Comparison of ENCODE assay signal across 10 cellular contexts in genomic region chr6:43268782-43269272, GRCh38. TPM values are rescaled to one million over a fixed set of nuclear protein-coding genes. Genes with fewer than 3 reads are reported as not detected.
DNase-seq lines count a peak whose midpoint lies in the region; ATAC-seq and TF ChIP-seq lines count a peak whose summit lies in the region.
"Had no signal": no experiment of that assay in that cellular context is flagged by ENCODE, and none has a peak within 500 bp of the region (broad histone marks: within the 10 kb centered on the region; RNA-seq: fewer than 3 reads in every experiment).

No MANE protein-coding gene starts in this region.

- H3K27ac Mint-ChIP-seq in CD8-positive, alpha-beta memory T cell, result no peak overlapping the region

- H3K4me1 ChIP-seq in CD8-positive, alpha-beta memory T cell (ENCODE audit: insufficient read depth, low read length), result peaks cover 5% of the 10 kb centered on the region
- H3K4me1 ChIP-seq in Peyer's patch (peaks cover 12 to 46% (median 16%) of the 10 kb centered on the region in 4 donors), prostate gland (replicated peaks) (peaks cover 5% of the 10 kb centered on the region)

- 73% methylated on average over 10 of the region's 10 CpGs for WGBS in prostate gland

- TF ChIP-seq CTCF in Peyer's patch (IDR thresholded peaks at IDR 0.05) (no peak), epithelial cell of proximal tubule (conservative IDR thresholded peaks at IDR 0.05; ENCODE audit: low read depth, low read length) (no peak), prostate gland (IDR thresholded peaks at IDR 0.05) (no peak)

- no peaks in the 10 kb centered on the region for H3K36me3 ChIP-seq in CD8-positive, alpha-beta memory T cell (ENCODE audit: insufficient read depth, low read length)
- H3K36me3 ChIP-seq in Peyer's patch (no peaks in the 10 kb centered on the region), prostate gland (no peaks in the 10 kb centered on the region)

- ATAC-seq in GM21381 (IDR thresholded peaks at IDR 0.05; ENCODE audit: unreplicated experiment), result no peak
- ATAC-seq in HG03039 (IDR thresholded peaks at IDR 0.05; ENCODE audit: unreplicated experiment), result no peak
- ATAC-seq in HG03460 (IDR thresholded peaks at IDR 0.05; ENCODE audit: unreplicated experiment), result no peak
- no peak for ATAC-seq in HG02970 (IDR thresholded peaks at IDR 0.05; ENCODE audit: low FRiP score, unreplicated experiment)

- CTCF ChIA-PET in CD8-positive, alpha-beta memory T cell (lab: Charles Lee), result interaction anchor here (1.3 to 1.8 kb wide), 2 partner anchors 13 to 129 kb away, joined by 5 to 7 read pairs; no protein-coding TSS in a partner anchor

- H3K4me3 Mint-ChIP-seq in CD8-positive, alpha-beta memory T cell, result peak overlapping the region; percentile 65 to 78 (median 73)

- no peak for DNase-seq in CD8-positive, alpha-beta memory T cell
- DNase-seq in Peyer's patch (no peak), epithelial cell of proximal tubule (ENCODE audit: low read depth) (no peak), prostate gland (ENCODE audit: low spot score) (no peak)

- intact Hi-C loops in prostate gland (cut with DNase I), result loop anchor here (10.0 kb wide), 1 partner anchor 226 kb away; no protein-coding TSS in a partner anchor

- H3K27me3 ChIP-seq in CD8-positive, alpha-beta memory T cell (ENCODE audit: insufficient read depth, low read length, poor library complexity, severe bottlenecking), result no peaks in the 10 kb centered on the region
- no peaks in the 10 kb centered on the region for H3K27me3 ChIP-seq in Peyer's patch
- H3K27me3 ChIP-seq in prostate gland (replicated peaks; ENCODE audit: insufficient read depth), result no peaks in the 10 kb centered on the region

- H3K9me3 ChIP-seq in CD8-positive, alpha-beta memory T cell (ENCODE audit: low read length), result no peaks in the 10 kb centered on the region
- H3K9me3 ChIP-seq in Peyer's patch (no peaks in the 10 kb centered on the region), prostate gland (no peaks in the 10 kb centered on the region)

- no peak overlapping the region for H3K27ac ChIP-seq in CD8-positive, alpha-beta memory T cell (ENCODE audit: low read depth, low read length)
- H3K27ac ChIP-seq in Peyer's patch, result peak overlapping the region in 3 of 4 donors; percentile 73 to 97 (median 83)
- peak overlapping the region; percentile 13 to 64 for H3K27ac ChIP-seq in prostate gland

- H3K9me3 Mint-ChIP-seq in CD8-positive, alpha-beta memory T cell, result no peaks in the 10 kb centered on the region

- peaks cover 14% of the 10 kb centered on the region in 2 donors for H3K27me3 Mint-ChIP-seq in CD8-positive, alpha-beta memory T cell

- POLR2A ChIA-PET in CD8-positive, alpha-beta memory T cell (lab: Charles Lee), result interaction anchor here (0.6 kb wide), 1 partner anchor 23 kb away, joined by 3 read pairs; no protein-coding TSS in a partner anchor

- peaks cover 4 to 11% (median 7%) of the 10 kb centered on the region in 3 donors for H3K4me1 Mint-ChIP-seq in CD8-positive, alpha-beta memory T cell

- TF ChIP-seq POLR2A in Peyer's patch (IDR thresholded peaks at IDR 0.05) (no peak), prostate gland (IDR thresholded peaks at IDR 0.05) (no peak)

- no peaks in the 10 kb centered on the region for H3K36me3 Mint-ChIP-seq in CD8-positive, alpha-beta memory T cell

- peak overlapping the region; percentile 5 for H3K4me3 ChIP-seq in CD8-positive, alpha-beta memory T cell (ENCODE audit: low read length)
- H3K4me3 ChIP-seq in Peyer's patch (peak overlapping the region in 1 of 4 donors; percentile 53), epithelial cell of proximal tubule (ENCODE audit: low read depth, low read length) (peak overlapping the region; percentile 42), prostate gland (no peak overlapping the region)
- H3K4me3 ChIP-seq: lung had no signal

RNA-seq across cellular contexts. Expression of gene TTBK1, which starts 25.5 kb away (rescaled TPM):
- 1 to 10 TPM; 1.1 to 1.2 TPM for total RNA-seq in CD8-positive, alpha-beta memory T cell
- not detected for polyA plus RNA-seq in CD8-positive, alpha-beta memory T cell
- 1 to 10 TPM in 3 of 4 donors, not detected in 1; 1.4 to 2.4 (median 1.4) TPM for total RNA-seq in Peyer's patch
- under 0.01 and 0.07 TPM in 2 replicates for total RNA-seq in epithelial cell of proximal tubule
- under 1 TPM; 0.18 to 0.62 TPM for total RNA-seq in prostate gland
- total RNA-seq: endothelial cell of umbilical vein had no signal

RNA-seq across cellular contexts. Expression of gene SLC22A7, which starts 29.2 kb away (rescaled TPM):
- not detected for total RNA-seq in CD8-positive, alpha-beta memory T cell
- polyA plus RNA-seq in CD8-positive, alpha-beta memory T cell, result not detected
- under 1 TPM in 1 of 4 donors, not detected in 3; 0.80 TPM for total RNA-seq in Peyer's patch
- not detected in 2 replicates for total RNA-seq in epithelial cell of proximal tubule
- total RNA-seq in prostate gland, result not detected
- total RNA-seq: endothelial cell of umbilical vein, lung had no signal
- polyA plus RNA-seq: endothelial cell of umbilical vein, lung had no signal

RNA-seq across cellular contexts. Expression of gene DNPH1, which starts 39.5 kb away (rescaled TPM):
- total RNA-seq in CD8-positive, alpha-beta memory T cell, result 10 to 100 TPM; 68.2 to 68.3 TPM
- polyA plus RNA-seq in CD8-positive, alpha-beta memory T cell, result 80.0 TPM
- total RNA-seq in Peyer's patch (100 to 1,000 TPM; 138 to 304 (median 176) TPM), epithelial cell of proximal tubule (140 and 299 TPM in 2 replicates), prostate gland (100 to 1,000 TPM in 1 of 2 donors, 10 to 100 TPM in 1; 40.3 to 138 TPM)

RNA-seq across cellular contexts. Expression of gene CRIP3, which starts 39.8 kb away (rescaled TPM):
- under 1 TPM in 1 of 2 experiments, not detected in 1; 0.63 TPM for total RNA-seq in CD8-positive, alpha-beta memory T cell
- polyA plus RNA-seq in CD8-positive, alpha-beta memory T cell, result not detected
- 1 to 10 TPM in 1 of 4 donors, not detected in 3; 6.8 TPM for total RNA-seq in Peyer's patch
- total RNA-seq in epithelial cell of proximal tubule, result not detected in 2 replicates
- 1 to 10 TPM in 1 of 2 donors, under 1 TPM in 1; 0.55 to 7.3 TPM for total RNA-seq in prostate gland
- total RNA-seq: endothelial cell of umbilical vein had no signal
- polyA plus RNA-seq: endothelial cell of umbilical vein had no signal

Comparison
In these comparisons a context has a peak if more than half of its experiments do, and no peak if none do; other contexts are left out.
1. H3K4me3 ChIP-seq: peak in CD8-positive, alpha-beta memory T cell (single experiment) and epithelial cell of proximal tubule (single experiment); none in prostate gland (0 of 2).